22 cellular contexts compared by ENCODE assay signal in the genomic region with DNA sequence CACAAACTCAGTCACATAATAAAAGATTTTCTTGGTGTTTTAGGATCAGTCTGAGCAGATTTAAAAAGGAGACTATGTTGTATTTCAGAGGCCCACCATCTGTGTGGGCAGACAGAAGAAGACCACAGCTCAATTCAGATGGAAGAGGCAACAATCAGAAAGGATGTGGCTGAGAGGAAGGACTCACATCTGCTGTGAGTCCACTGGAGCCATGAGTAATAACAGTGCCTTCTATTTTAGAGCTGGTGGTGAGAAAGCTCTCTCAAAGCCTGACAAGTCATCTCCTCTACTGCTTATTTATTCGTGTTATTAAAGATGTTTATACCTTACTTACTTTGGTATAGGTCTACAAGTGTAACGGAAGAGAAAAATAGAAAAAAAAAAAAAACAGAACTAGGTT.
DNase-seq lines count a peak whose midpoint lies in the region; ATAC-seq and TF ChIP-seq lines count a peak whose summit lies in the region.
"Had no signal": no experiment of that assay in that cellular context is flagged by ENCODE, and none has a peak within 500 bp of the region (broad histone marks: within the 10 kb centered on the region; RNA-seq: fewer than 3 reads in every experiment).

No MANE protein-coding gene starts in this region.

- peak; percentile 8 for DNase-seq in GM12864 (ENCODE audit: low read depth)
- no peak for DNase-seq in GDM1 (lab: John Stamatoyannopoulos, UW)
- DNase-seq in GM13976 (ENCODE audit: low spot score) = no peak
- DNase-seq: activated CD4-positive, alpha-beta T cell treated with anti-CD3 and anti-CD28 coated beads, Interleukin-2, amount 10 ng/mL, durations not matched to agents 7 days and 5 days; activated naive CD8-positive, alpha-beta T cell treated with anti-CD3 and anti-CD28 coated beads for 36 hours; BE2C; cerebellar nuclear complex; EL; foreskin fibroblast; left ventricle myocardium superior; NCI-H1417 treated with DMSO at 0.1 percent for 48 hours; NCI-H2107; NK-92 treated with Interleukin-12 subunit alpha and Interleukin-12 subunit beta, amount 100 ng/mL, for 24 hours; stomach; upper lobe of right lung had no signal

- ATAC-seq in GM19455 (IDR thresholded peaks at IDR 0.05; ENCODE audit: unreplicated experiment) = peak; percentile 77
- peak; percentile 90 for ATAC-seq in HG02885 (IDR thresholded peaks at IDR 0.05; ENCODE audit: poor library complexity, unreplicated experiment)
- ATAC-seq in HG03520 (IDR thresholded peaks at IDR 0.05; ENCODE audit: unreplicated experiment) = peak; percentile 94
- ATAC-seq in GM18909 (IDR thresholded peaks at IDR 0.05; ENCODE audit: poor library complexity, unreplicated experiment) = no peak
- no peak for ATAC-seq in HG03196 (IDR thresholded peaks at IDR 0.05; ENCODE audit: unreplicated experiment)
- ATAC-seq: activated T-helper 17 cell treated with anti-CD3 and anti-CD28 coated beads, Interleukin-2, amount 50 U/mL, for 72 hours; HepG2; left ventricle myocardium superior; upper lobe of right lung had no signal

- in situ Hi-C loops in GM13976 (cut with MboI; ENCODE audit: low sequenced_read_pairs, unreplicated experiment) = no loop called here

- no peak overlapping the region for H3K4me3 ChIP-seq in GM12864 (ENCODE audit: low read depth, low read length)
- H3K4me3 ChIP-seq: stomach, upper lobe of right lung had no signal

- TF ChIP-seq CTCF in GM12864 (IDR thresholded peaks at IDR 0.05; ENCODE audit: low read depth, low read length, missing control alignments) (no peak), GM13976 (IDR thresholded peaks at IDR 0.05; ENCODE audit: borderline replicate concordance, control extremely low read depth, extremely low read depth, insufficient read depth, missing control alignments) (no peak)

Comparison
In these comparisons a context has a peak if more than half of its experiments do, and no peak if none do; other contexts are left out.
1. ATAC-seq: peak in GM19455 (single experiment), HG02885 (single experiment) and HG03520 (single experiment); none in GM18909 (single experiment) and HG03196 (single experiment).